ENCODE assay signal across 14 cellular contexts in the genomic region with DNA sequence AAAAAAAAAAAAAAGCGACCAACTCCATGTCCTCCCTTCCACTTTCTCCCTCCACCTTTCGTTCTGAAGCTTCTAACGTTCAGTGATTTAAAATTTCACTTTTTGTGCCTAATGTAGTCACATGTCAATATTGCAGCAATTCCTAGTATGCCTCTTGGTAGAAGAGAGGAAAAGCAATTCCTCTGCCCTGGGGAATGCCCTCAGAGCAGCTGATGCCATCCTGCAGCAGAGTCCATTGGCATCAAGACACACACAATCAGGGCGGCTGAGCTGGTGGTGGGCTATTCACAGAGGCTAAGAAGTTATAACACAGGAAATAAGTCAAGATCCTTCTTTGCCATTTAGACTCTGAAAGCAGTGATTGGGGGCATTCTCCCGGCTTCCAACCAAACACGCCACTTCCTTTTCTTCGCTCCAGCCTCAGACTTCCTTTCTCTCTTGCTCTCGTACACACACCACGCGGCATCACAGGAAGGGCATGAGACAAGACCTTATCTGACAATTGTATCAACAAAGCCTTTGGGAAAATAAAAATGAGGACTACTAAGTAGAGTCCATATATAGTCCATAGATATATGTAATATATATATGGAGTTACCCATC.
DNase-seq lines count a peak whose midpoint lies in the region; ATAC-seq and TF ChIP-seq lines count a peak whose summit lies in the region.
"Had no signal": no experiment of that assay in that cellular context is flagged by ENCODE, and none has a peak within 500 bp of the region (broad histone marks: within the 10 kb centered on the region; RNA-seq: fewer than 3 reads in every experiment).

No MANE protein-coding gene starts in this region.

- TF ChIP-seq CTCF in heart left ventricle (IDR thresholded peaks at IDR 0.05) (no peak), cardiac fibroblast (IDR thresholded peaks at IDR 0.05; ENCODE audit: low read depth, low read length) (no peak), upper lobe of right lung (IDR thresholded peaks at IDR 0.05) (no peak)

- no peak for TF ChIP-seq POLR2A in heart left ventricle (IDR thresholded peaks at IDR 0.05)

- H3K79me1 ChIP-seq in mesenchymal stem cell (replicated peaks; ENCODE audit: low read length, poor library complexity, severe bottlenecking) = no peaks in the 10 kb centered on the region

- peaks cover 0 to 44% (median 12%) of the 10 kb centered on the region in 12 donors for H3K4me1 ChIP-seq in heart left ventricle
- H3K4me1 ChIP-seq in mesenchymal stem cell (ENCODE audit: control insufficient read depth, insufficient read depth, low read depth, low read length) = no peaks in the 10 kb centered on the region
- peaks cover 9% of the 10 kb centered on the region for H3K4me1 ChIP-seq in upper lobe of right lung

- intact Hi-C loops in heart left ventricle (cut with DNase I) = loop anchor here in 1 of 10 donors (5.0 kb wide), 1 partner anchor 54 kb away; no protein-coding TSS in a partner anchor
- intact Hi-C loops in Right ventricle myocardium superior (cut with DNase I) = no loop called here
- intact Hi-C loops in upper lobe of right lung (cut with DNase I) = no loop called here

- DNase-seq in heart left ventricle = peak in 1 of 5 donors; percentile 20
- DNase-seq in Right ventricle myocardium superior = no peak
- peak; percentile 38 to 47 for DNase-seq in cardiac fibroblast (ENCODE audit: low read depth in 2 of 2)
- DNase-seq in mesenchymal stem cell = peak; percentile 17
- no peak for DNase-seq in upper lobe of right lung
- no peak for DNase-seq in RKO (ENCODE audit: low spot score)
- DNase-seq in GF-D8 (lab: John Stamatoyannopoulos, UW) = no peak
- DNase-seq: activated naive CD4-positive, alpha-beta T cell; DMS79 treated with DMSO at 0.1 percent for 48 hours; mammary epithelial cell; MM.1S; NCI-H526 treated with DMSO at 0.1 percent for 48 hours had no signal

- 47 to 55% (median 47%) methylated on average over 10 of the region's 10 CpGs for whole genome bisulfite sequencing in heart left ventricle, 4 donors
- WGBS in mesenchymal stem cell = 82% methylated on average over 10 of the region's 10 CpGs

- H3K27me3 ChIP-seq in heart left ventricle = no peaks in the 10 kb centered on the region
- H3K27me3 ChIP-seq in mesenchymal stem cell (ENCODE audit: control insufficient read depth in 1 of 2, insufficient read depth in 1 of 2, low read length in 2 of 2) = no peaks in the 10 kb centered on the region
- H3K27me3 ChIP-seq in upper lobe of right lung = no peaks in the 10 kb centered on the region

- no peak overlapping the region for H4K8ac ChIP-seq in mesenchymal stem cell (ENCODE audit: low read length)

- no peak overlapping the region for H2AFZ ChIP-seq in mesenchymal stem cell (ENCODE audit: low read depth, low read length)

- no peak overlapping the region for H3K9ac ChIP-seq in mesenchymal stem cell (ENCODE audit: low read length)

- no peak overlapping the region for H3K14ac ChIP-seq in mesenchymal stem cell (ENCODE audit: low read length in 2 of 2)

- H3K27ac ChIP-seq in heart left ventricle = peak overlapping the region in 6 of 12 donors; percentile 3 to 79 (median 17)
- no peak overlapping the region for H3K27ac ChIP-seq in mesenchymal stem cell (ENCODE audit: low read length, poor library complexity, severe bottlenecking)
- peak overlapping the region; percentile 45 for H3K27ac ChIP-seq in upper lobe of right lung
- H3K27ac ChIP-seq: SK-N-MC had no signal

- H3K4ac ChIP-seq in mesenchymal stem cell (ENCODE audit: low read depth in 1 of 2, low read length in 2 of 2) = no peak overlapping the region

- H3K4me2 ChIP-seq in mesenchymal stem cell (ENCODE audit: low read length, poor library complexity, severe bottlenecking) = no peak overlapping the region

- no peak overlapping the region for H3K18ac ChIP-seq in mesenchymal stem cell (ENCODE audit: low read depth in 1 of 2, low read length in 2 of 2)

- H2AK5ac ChIP-seq in mesenchymal stem cell (ENCODE audit: low read length, severe bottlenecking) = no peak overlapping the region

- no peak overlapping the region for H4K91ac ChIP-seq in mesenchymal stem cell (ENCODE audit: low read length)

- no peak overlapping the region for H2BK15ac ChIP-seq in mesenchymal stem cell (ENCODE audit: low read depth, poor library complexity, severe bottlenecking)

- H3K36me3 ChIP-seq in heart left ventricle = no peaks in the 10 kb centered on the region
- no peaks in the 10 kb centered on the region for H3K36me3 ChIP-seq in mesenchymal stem cell (ENCODE audit: control insufficient read depth in 1 of 2, insufficient read depth in 2 of 2, low read depth in 1 of 2, low read length in 2 of 2)
- H3K36me3 ChIP-seq in upper lobe of right lung = no peaks in the 10 kb centered on the region

- no peaks in the 10 kb centered on the region for H3K9me3 ChIP-seq in heart left ventricle
- no peaks in the 10 kb centered on the region for H3K9me3 ChIP-seq in mesenchymal stem cell (ENCODE audit: control insufficient read depth, low read length)
- no peaks in the 10 kb centered on the region for H3K9me3 ChIP-seq in upper lobe of right lung

- ATAC-seq in heart left ventricle (peak in 3 of 4 donors; percentile 29 to 70 (median 48)), Right ventricle myocardium superior (ENCODE audit: poor library complexity) (no peak), upper lobe of right lung (peak; percentile 66), GM21423 (IDR thresholded peaks at IDR 0.05; ENCODE audit: unreplicated experiment) (no peak)

- H2BK120ac ChIP-seq in mesenchymal stem cell (ENCODE audit: low read depth, low read length) = no peak overlapping the region

- H3K4me3 ChIP-seq in heart left ventricle (no peak overlapping the region), cardiac fibroblast (replicated peaks in 1 of 2; ENCODE audit: low read depth in 2 of 2, low read length in 2 of 2) (no peak overlapping the region), mesenchymal stem cell (ENCODE audit: insufficient read depth in 1 of 2, low read depth in 1 of 2, low read length in 2 of 2) (no peak overlapping the region), upper lobe of right lung (peak overlapping the region; percentile 11)
- H3K4me3 ChIP-seq: SK-N-MC had no signal

- H3K23ac ChIP-seq in mesenchymal stem cell (ENCODE audit: low read length in 2 of 2) = no peak overlapping the region

- H2BK12ac ChIP-seq in mesenchymal stem cell (ENCODE audit: low read length in 2 of 2) = no peak overlapping the region

- H2BK5ac ChIP-seq in mesenchymal stem cell (ENCODE audit: low read depth, low read length, poor library complexity, severe bottlenecking) = no peak overlapping the region

Comparison
In these comparisons a context has a peak if more than half of its experiments do, and no peak if none do; other contexts are left out.
1. ATAC-seq: peak in heart left ventricle (3 of 4) and upper lobe of right lung (single experiment); none in Right ventricle myocardium superior (single experiment) and GM21423 (single experiment).
2. DNase-seq: peak in cardiac fibroblast (2 of 2) and mesenchymal stem cell (single experiment); none in Right ventricle myocardium superior (single experiment), upper lobe of right lung (single experiment), RKO (single experiment) and GF-D8 (single experiment).